In the genomic region with DNA sequence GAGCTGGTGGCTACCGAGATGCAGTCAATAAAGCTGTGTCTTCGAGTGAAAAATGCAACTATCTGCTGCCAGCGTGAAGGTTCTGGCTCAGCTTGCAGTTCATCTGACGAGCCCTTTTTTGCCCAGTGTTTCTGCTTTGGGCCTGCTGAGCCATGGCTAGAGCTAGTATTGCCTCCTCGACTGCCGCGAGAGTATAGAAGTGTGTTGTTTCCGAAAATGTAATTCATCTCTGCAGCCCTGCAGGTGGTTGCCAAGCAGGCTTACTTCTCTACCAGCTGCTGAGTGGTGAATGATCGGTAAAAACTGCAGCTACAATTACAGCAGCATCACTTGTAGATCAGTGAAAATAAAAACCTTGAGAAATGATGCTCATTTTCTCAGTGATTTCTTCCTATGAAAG, we compare ENCODE assay signal across 12 cellular contexts.
DNase-seq lines count a peak whose midpoint lies in the region; TF ChIP-seq lines count a peak whose summit lies in the region.
"Had no signal": no experiment of that assay in that cellular context is flagged by ENCODE, and none has a peak within 500 bp of the region (broad histone marks: within the 10 kb centered on the region; RNA-seq: fewer than 3 reads in every experiment).

No MANE protein-coding gene starts in this region.

- no peaks in the 10 kb centered on the region for H3F3A ChIP-seq in OCI-LY1 (ENCODE audit: insufficient read depth, low read length)

- DNase-seq in DMS79 treated with DMSO at 0.1 percent for 48 hours (lab: John Stamatoyannopoulos, UW) (peak; percentile 82), NCI-H146 (lab: John Stamatoyannopoulos, UW) (peak; percentile 93), myocyte (ENCODE audit: low read depth) (peak; percentile 16), NCI-H1930 (lab: John Stamatoyannopoulos, UW) (no peak), brain microvascular endothelial cell (no peak), ascending aorta (ENCODE audit: low spot score in 2 of 2) (no peak), DMS 273 (lab: John Stamatoyannopoulos, UW; ENCODE audit: unreplicated experiment) (no peak)
- DNase-seq: activated CD4-positive, alpha-beta memory T cell treated with anti-CD3 and anti-CD28 coated beads for 36 hours; activated effector memory CD4-positive, alpha-beta T cell treated with anti-CD3 and anti-CD28 coated beads, Interleukin-2, amount 50 U/mL, for 16 hours; EL had no signal

- no peak overlapping the region for H2AFZ ChIP-seq in OCI-LY1 (ENCODE audit: low read length)

- no peaks in the 10 kb centered on the region for H3K36me3 ChIP-seq in OCI-LY1 (ENCODE audit: insufficient read depth, low read length)
- peaks cover 14% of the 10 kb centered on the region for H3K36me3 ChIP-seq in brain microvascular endothelial cell (replicated peaks)
- H3K36me3 ChIP-seq in ascending aorta = no peaks in the 10 kb centered on the region
- H3K36me3 ChIP-seq: HAP-1 had no signal

- peaks cover 35% of the 10 kb centered on the region for H3K4me1 ChIP-seq in OCI-LY1 (ENCODE audit: insufficient read depth, low read length, severe bottlenecking)
- no peaks in the 10 kb centered on the region for H3K4me1 ChIP-seq in ascending aorta
- H3K4me1 ChIP-seq: HAP-1 had no signal

- TF ChIP-seq CTCF in OCI-LY1 (IDR thresholded peaks at IDR 0.05; ENCODE audit: low read length) (no peak), brain microvascular endothelial cell (IDR thresholded peaks at IDR 0.05; ENCODE audit: low read depth, low read length, missing control alignments) (no peak), ascending aorta (IDR thresholded peaks at IDR 0.05) (no peak)

- peak overlapping the region; percentile 47 for H3K9ac ChIP-seq in OCI-LY1 (ENCODE audit: low read length)

- in situ Hi-C loops in brain microvascular endothelial cell (cut with HindIII; ENCODE audit: low pct_ligation_motif_present, low sequenced_read_pairs) = no loop called here

- peak overlapping the region; percentile 73 for H3K27ac ChIP-seq in OCI-LY1 (ENCODE audit: low read depth, low read length, poor library complexity, severe bottlenecking)
- no peak overlapping the region for H3K27ac ChIP-seq in brain microvascular endothelial cell
- no peak overlapping the region for H3K27ac ChIP-seq in ascending aorta

- H3K4me2 ChIP-seq in OCI-LY1 (ENCODE audit: low read length) = peak overlapping the region; percentile 50

- H3K4me3 ChIP-seq in OCI-LY1 (ENCODE audit: low read depth, low read length, poor library complexity, severe bottlenecking) (peak overlapping the region; percentile 6), brain microvascular endothelial cell (ENCODE audit: low read depth, low read length) (no peak overlapping the region), ascending aorta (no peak overlapping the region)
- H3K4me3 ChIP-seq: HAP-1 had no signal

- peaks cover 12% of the 10 kb centered on the region; the same call in 1 of the 2 replicates for H3K79me2 ChIP-seq in OCI-LY1 (ENCODE audit: insufficient read depth, low read length)

- intact Hi-C loops in ascending aorta (cut with DNase I) = no loop called here

- no peaks in the 10 kb centered on the region for H3K9me2 ChIP-seq in OCI-LY1 (ENCODE audit: low read depth, low read length)

- H3K27me3 ChIP-seq in OCI-LY1 (ENCODE audit: insufficient read depth, low read length) = no peaks in the 10 kb centered on the region
- H3K27me3 ChIP-seq in brain microvascular endothelial cell (replicated peaks) = no peaks in the 10 kb centered on the region
- no peaks in the 10 kb centered on the region for H3K27me3 ChIP-seq in ascending aorta

- H4K20me1 ChIP-seq in OCI-LY1 (ENCODE audit: insufficient read depth, low read length) = no peaks in the 10 kb centered on the region

- H3K9me3 ChIP-seq in OCI-LY1 (ENCODE audit: low read length) (no peaks in the 10 kb centered on the region), ascending aorta (no peaks in the 10 kb centered on the region)
- H3K9me3 ChIP-seq: HAP-1 had no signal

Comparison
In these comparisons a context has a peak if more than half of its experiments do, and no peak if none do; other contexts are left out.
1. DNase-seq: peak in DMS79 treated with DMSO at 0.1 percent for 48 hours (single experiment), NCI-H146 (single experiment) and myocyte (single experiment); none in NCI-H1930 (0 of 2), brain microvascular endothelial cell (single experiment), ascending aorta (0 of 2) and DMS 273 (single experiment).